33 cellular contexts compared by ENCODE assay signal in the genomic region with DNA sequence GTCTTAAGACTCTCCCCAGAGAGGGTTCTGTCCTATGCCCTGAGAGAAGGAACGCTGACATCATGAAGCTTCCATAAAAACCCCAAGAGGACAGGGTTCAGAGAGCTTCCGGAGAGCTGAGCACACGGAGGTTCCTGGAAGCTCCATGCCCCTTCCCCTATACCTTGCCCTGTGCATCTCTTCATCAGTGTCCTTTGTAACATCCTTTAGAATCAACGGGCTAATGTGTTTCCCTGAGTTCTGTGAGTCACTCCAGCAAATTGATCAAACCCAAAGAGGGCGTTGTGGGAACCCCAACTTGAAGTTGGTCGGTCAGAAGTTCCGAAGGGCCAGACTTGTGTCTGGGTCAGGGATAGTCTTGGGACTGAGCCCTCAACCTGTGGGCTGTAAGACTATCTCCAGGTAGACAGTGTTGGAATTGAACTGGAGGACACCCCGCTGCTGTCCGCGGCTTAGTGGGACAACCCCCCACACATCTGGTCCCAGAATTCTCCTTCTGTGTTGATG. TPM values are rescaled to one million over a fixed set of nuclear protein-coding genes. Genes with fewer than 3 reads are reported as not detected.
DNase-seq lines count a peak whose midpoint lies in the region; ATAC-seq and TF ChIP-seq lines count a peak whose summit lies in the region.
"Had no signal": no experiment of that assay in that cellular context is flagged by ENCODE, and none has a peak within 500 bp of the region (broad histone marks: within the 10 kb centered on the region; RNA-seq: fewer than 3 reads in every experiment).

No MANE protein-coding gene starts in this region.

- H3K4me2 ChIP-seq in mesendoderm (ENCODE audit: low read length) = no peak overlapping the region
- H3K4me2 ChIP-seq: SK-N-SH had no signal

- peak overlapping the region; percentile 81 for H2AK5ac ChIP-seq in mesendoderm (ENCODE audit: low read length)

- no peak overlapping the region for H3K9ac ChIP-seq in mesendoderm (ENCODE audit: low read length)
- H3K9ac ChIP-seq: SK-N-SH had no signal

- H2BK5ac ChIP-seq in mesendoderm (ENCODE audit: low read length) = peak overlapping the region; percentile 40

- intact Hi-C loops in activated CD4-positive, alpha-beta T cell treated with anti-CD3 and anti-CD28 coated beads for 36 hours (cut with DNase I, micrococcal nuclease) = loop anchor here in 1 of 2 experiments (10.0 kb wide), 1 partner anchor 506 kb away; no protein-coding TSS in a partner anchor

- no peaks in the 10 kb centered on the region for H3K79me2 ChIP-seq in mesendoderm (ENCODE audit: control insufficient read depth, insufficient read depth, low read length)

- H3K56ac ChIP-seq in mesendoderm (ENCODE audit: low read length) = peak overlapping the region; percentile 35

- no peak overlapping the region for H3K4ac ChIP-seq in mesendoderm (ENCODE audit: low read depth, low read length)

- H2BK120ac ChIP-seq in mesendoderm (ENCODE audit: low read depth, low read length) = no peak overlapping the region

- H3K27me3 ChIP-seq in mesendoderm (ENCODE audit: insufficient read depth, low read length, poor library complexity) = no peaks in the 10 kb centered on the region
- H3K27me3 ChIP-seq: breast epithelium had no signal

- H3K18ac ChIP-seq in mesendoderm (ENCODE audit: low read length) = no peak overlapping the region

- H3K4me3 ChIP-seq in GM12865 (ENCODE audit: low read depth, low read length) = peak overlapping the region; percentile 66
- H3K4me3 ChIP-seq in mesendoderm (ENCODE audit: low read length) = no peak overlapping the region
- H3K4me3 ChIP-seq: breast epithelium, lower lobe of right lung, psoas muscle had no signal

- ATAC-seq in activated CD4-positive, alpha-beta T cell treated with anti-CD3 and anti-CD28 coated beads for 36 hours = no peak
- ATAC-seq in HG03521 (IDR thresholded peaks at IDR 0.05; ENCODE audit: unreplicated experiment) = peak; percentile 1
- ATAC-seq: HCT116; HepG2; lower lobe of right lung; naive thymus-derived CD4-positive, alpha-beta T cell; psoas muscle; Right ventricle myocardium inferior; sciatic nerve had no signal

- H3K27me3 Mint-ChIP-seq in activated CD4-positive, alpha-beta T cell treated with anti-CD3 and anti-CD28 coated beads for 36 hours = peaks cover 8% of the 10 kb centered on the region

- H3K36me3 ChIP-seq in mesendoderm (ENCODE audit: control insufficient read depth, insufficient read depth, low read length) = no peaks in the 10 kb centered on the region
- H3K36me3 ChIP-seq: breast epithelium, lower lobe of right lung had no signal

- no peak overlapping the region for H4K8ac ChIP-seq in mesendoderm (ENCODE audit: low read depth, low read length)

- TF ChIP-seq CTCF in GM12865 (IDR thresholded peaks at IDR 0.05; ENCODE audit: insufficient read depth, low read depth, low read length, missing control alignments) = no peak

- H3K4me3 Mint-ChIP-seq in activated CD4-positive, alpha-beta T cell treated with anti-CD3 and anti-CD28 coated beads for 36 hours = no peak overlapping the region
- H3K4me3 Mint-ChIP-seq: activated naive CD4-positive, alpha-beta T cell treated with anti-CD3 and anti-CD28 coated beads, Interleukin-2, amount 10 ng/mL, durations not matched to agents 7 days and 5 days; naive thymus-derived CD4-positive, alpha-beta T cell; T-helper 1 cell treated with Interleukin-12 subunit alpha and Interleukin-12 subunit beta and Interleukin-4 antibody, amounts not matched to agents 30 μg/mL and 1 μg/mL, for 36 hours had no signal

- H3K23ac ChIP-seq in mesendoderm (ENCODE audit: low read length) = no peak overlapping the region

- POLR2A ChIA-PET in activated CD4-positive, alpha-beta T cell treated with anti-CD3 and anti-CD28 coated beads for 36 hours (lab: Charles Lee) = interaction anchor here (0.7 to 1.0 kb wide), 2 partner anchors 25 to 34 kb away, joined by 4 to 5 read pairs; no protein-coding TSS in a partner anchor

- H3K27ac Mint-ChIP-seq in activated CD4-positive, alpha-beta T cell treated with anti-CD3 and anti-CD28 coated beads for 36 hours = peak overlapping the region; percentile 77
- H3K27ac Mint-ChIP-seq: activated naive CD4-positive, alpha-beta T cell treated with anti-CD3 and anti-CD28 coated beads, Interleukin-2, amount 10 ng/mL, durations not matched to agents 7 days and 5 days; T-helper 1 cell treated with Interleukin-12 subunit alpha and Interleukin-12 subunit beta and Interleukin-4 antibody, amounts not matched to agents 30 μg/mL and 1 μg/mL, for 36 hours had no signal

- H3K4me1 Mint-ChIP-seq in activated CD4-positive, alpha-beta T cell treated with anti-CD3 and anti-CD28 coated beads for 36 hours = peaks cover 43% of the 10 kb centered on the region
- H3K4me1 Mint-ChIP-seq: activated naive CD4-positive, alpha-beta T cell treated with anti-CD3 and anti-CD28 coated beads, Interleukin-2, amount 10 ng/mL, durations not matched to agents 7 days and 5 days had no signal

- H3K79me1 ChIP-seq in mesendoderm (ENCODE audit: low read length) = no peaks in the 10 kb centered on the region

- no CpG with 5 or more reads among the region's 10 CpGs for WGBS in mesendoderm (ENCODE audit: extremely low coverage, insufficient coverage, low lambda C conversion rate)

- no peaks in the 10 kb centered on the region for H3K9me3 Mint-ChIP-seq in activated CD4-positive, alpha-beta T cell treated with anti-CD3 and anti-CD28 coated beads for 36 hours (ENCODE audit: low read depth)
- H3K9me3 Mint-ChIP-seq: activated naive CD4-positive, alpha-beta T cell treated with anti-CD3 and anti-CD28 coated beads, Interleukin-2, amount 10 ng/mL, durations not matched to agents 7 days and 5 days; T-helper 1 cell treated with Interleukin-12 subunit alpha and Interleukin-12 subunit beta and Interleukin-4 antibody, amounts not matched to agents 30 μg/mL and 1 μg/mL, for 36 hours had no signal

- H3K36me3 Mint-ChIP-seq in activated CD4-positive, alpha-beta T cell treated with anti-CD3 and anti-CD28 coated beads for 36 hours (ENCODE audit: low read depth) = peaks cover 5% of the 10 kb centered on the region
- H3K36me3 Mint-ChIP-seq: activated naive CD4-positive, alpha-beta T cell treated with anti-CD3 and anti-CD28 coated beads, Interleukin-2, amount 10 ng/mL, durations not matched to agents 7 days and 5 days had no signal

- H3K4me1 ChIP-seq in mesendoderm (ENCODE audit: control insufficient read depth, low read depth, low read length) = peaks cover 8% of the 10 kb centered on the region
- H3K4me1 ChIP-seq: breast epithelium, lower lobe of right lung, psoas muscle had no signal

- CTCF ChIA-PET in activated CD4-positive, alpha-beta T cell treated with anti-CD3 and anti-CD28 coated beads for 36 hours (lab: Charles Lee) = interaction anchor here (0.6 to 2.1 kb wide), 6 partner anchors 10 to 49 kb away, joined by 3 to 8 read pairs (median 3); a partner anchor contains a TSS

- no peak overlapping the region for H4K5ac ChIP-seq in mesendoderm (ENCODE audit: low read length)

- H3K27ac ChIP-seq in mesendoderm (ENCODE audit: low read depth, low read length) = no peak overlapping the region
- H3K27ac ChIP-seq: 22Rv1, breast epithelium, C4-2B, lower lobe of right lung, psoas muscle had no signal

- no peak for DNase-seq in activated CD4-positive, alpha-beta T cell treated with anti-CD3 and anti-CD28 coated beads for 36 hours
- DNase-seq in activated CD4-positive, alpha-beta T cell treated with anti-CD3 and anti-CD28 coated beads, Interleukin-2, amount 50 U/mL, for 4 hours = no peak
- DNase-seq in GM12865 (ENCODE audit: low read depth) (no peak), mesendoderm (no peak), germinal center (ENCODE audit: low spot score) (no peak), GM19240 (ENCODE audit: insufficient read length, low spot score) (no peak), MV-4-11 (lab: John Stamatoyannopoulos, UW) (no peak)
- DNase-seq: activated naive CD4-positive, alpha-beta T cell treated with anti-CD3 and anti-CD28 coated beads, Interleukin-2, amount 10 ng/mL, durations not matched to agents 7 days and 5 days; DMS79; hippocampal formation; lower lobe of right lung; MM.1S; naive thymus-derived CD4-positive, alpha-beta T cell; NCI-H1436; NCI-H226; NCI-H526 treated with DMSO at 0.1 percent for 48 hours; NK-92 treated with Interleukin-12 subunit alpha and Interleukin-12 subunit beta, amount 100 ng/mL, for 24 hours; occipital lobe; psoas muscle; SK-N-SH; stimulated activated CD4-positive, alpha-beta T cell treated with anti-CD3 and anti-CD28 coated beads, Interleukin-12 subunit alpha, Interleukin-12 subunit beta, amount 100 ng/mL, for 4 hours; stimulated activated CD4-positive, alpha-beta T cell treated with anti-CD3 and anti-CD28 coated beads, Interleukin-4, amount 100 ng/mL, for 1 hour had no signal

- H2BK15ac ChIP-seq in mesendoderm (replicated peaks; ENCODE audit: low read depth) = no peak overlapping the region

RNA-seq across cellular contexts. Expression of a gene that starts 25.8 kb away (rescaled TPM):
- 1 to 10 TPM; 3.6 to 4.0 TPM for total RNA-seq in activated CD4-positive, alpha-beta T cell treated with anti-CD3 and anti-CD28 coated beads for 36 hours
- 0.41 TPM for polyA plus RNA-seq in mesendoderm (2013, experiment 1 of 2)
- 0.41 TPM for polyA plus RNA-seq in mesendoderm (2013, experiment 2 of 2)
- total RNA-seq: HepG2, occipital lobe, Right ventricle myocardium inferior, temporal lobe had no signal
- polyA plus RNA-seq: HepG2, SK-N-SH had no signal

RNA-seq across cellular contexts. Expression of a gene that starts 45.0 kb away (rescaled TPM):
- total RNA-seq in activated CD4-positive, alpha-beta T cell treated with anti-CD3 and anti-CD28 coated beads for 36 hours = 1 to 10 TPM; 1.1 to 1.3 TPM
- polyA plus RNA-seq in mesendoderm (2013, experiment 1 of 2) = not detected
- not detected for polyA plus RNA-seq in mesendoderm (2013, experiment 2 of 2)
- total RNA-seq: breast epithelium; HepG2; lower lobe of right lung; naive thymus-derived CD4-positive, alpha-beta T cell; occipital lobe; psoas muscle; Right ventricle myocardium inferior; sciatic nerve; temporal lobe; ureter had no signal
- polyA plus RNA-seq: HepG2; naive thymus-derived CD4-positive, alpha-beta T cell; psoas muscle; SK-N-SH had no signal
